Comparison of ENCODE assay signal across 27 cellular contexts in the genomic region with DNA sequence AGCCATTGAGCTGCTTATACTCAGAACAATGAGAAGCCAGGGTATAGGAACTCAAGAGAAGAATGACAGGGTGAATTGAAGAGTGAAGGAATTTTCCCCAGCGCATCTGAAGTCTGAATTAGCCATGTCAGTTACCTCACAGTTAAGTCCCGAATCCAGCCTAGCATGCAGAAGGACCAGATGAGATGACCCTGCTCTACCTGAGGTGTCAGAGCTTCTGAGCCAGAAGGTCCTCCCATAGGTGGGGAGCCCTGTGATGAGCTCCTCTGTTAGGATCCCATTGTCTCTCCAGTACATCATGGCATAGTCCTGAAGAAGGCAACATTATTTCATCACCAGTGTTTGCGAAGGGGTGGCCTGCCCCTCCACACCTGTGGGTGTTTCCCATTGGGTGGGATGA.
"Had no signal": no experiment of that assay in that cellular context is flagged by ENCODE, and none has a peak within 500 bp of the region (broad histone marks: within the 10 kb centered on the region; RNA-seq: fewer than 3 reads in every experiment).

No MANE protein-coding gene starts in this region.

- DNase-seq: activated B cell treated with CpG ODN at 0.5 μM for 24 hours; activated CD4-positive, alpha-beta memory T cell treated with anti-CD3 and anti-CD28 coated beads for 36 hours; activated CD4-positive, alpha-beta T cell treated with anti-CD3 and anti-CD28 coated beads for 1 hour; activated CD4-positive, alpha-beta T cell treated with anti-CD3 and anti-CD28 coated beads, Interleukin-2, amount 10 ng/mL, durations not matched to agents 24 days and 14 days; activated CD8-positive, alpha-beta memory T cell treated with anti-CD3 and anti-CD28 coated beads for 24 hours; activated effector memory CD4-positive, alpha-beta T cell treated with anti-CD3 and anti-CD28 coated beads, Interleukin-2, amount 50 U/mL, for 16 hours; activated naive CD4-positive, alpha-beta T cell treated with Interleukin-2 at 50 U/mL for 16 hours; activated naive CD8-positive, alpha-beta T cell treated with anti-CD3 and anti-CD28 coated beads, Interleukin-2, amount 50 U/mL, for 24 hours; activated T-cell treated with anti-CD3 and anti-CD28 coated beads, Interleukin-2, amount 50 U/mL, for 4 hours; amniotic stem cell; brain microvascular endothelial cell; NCI-H1092; NCI-H1417; NCI-H1930; NCI-H345; NCI-H510A; NCI-H526 treated with DMSO at 0.1 percent for 48 hours; NCI-H82; Right ventricle myocardium superior; SJCRH30; SK-N-SH; T-helper 1 cell had no signal

- H3K36me3 Mint-ChIP-seq: activated CD4-positive, alpha-beta memory T cell treated with anti-CD3 and anti-CD28 coated beads for 36 hours; activated naive CD4-positive, alpha-beta T cell treated with anti-CD3 and anti-CD28 coated beads, Interleukin-2, amount 50 U/mL, for 72 hours had no signal

- H3K27ac ChIP-seq: brain microvascular endothelial cell, cardiac muscle cell, KMS-11, RWPE1, SJCRH30 had no signal

- H3K4me1 Mint-ChIP-seq: activated B cell treated with CpG ODN at 0.5 μM for 24 hours had no signal

- H3K4me2 ChIP-seq: KMS-11, SK-N-SH had no signal

- H3K9me3 Mint-ChIP-seq: activated B cell treated with CpG ODN at 0.5 μM for 24 hours; activated CD4-positive, alpha-beta memory T cell treated with anti-CD3 and anti-CD28 coated beads for 36 hours; activated naive CD4-positive, alpha-beta T cell treated with anti-CD3 and anti-CD28 coated beads, Interleukin-2, amount 50 U/mL, for 72 hours; activated naive CD8-positive, alpha-beta T cell treated with anti-CD3 and anti-CD28 coated beads, Interleukin-2, amount 50 U/mL, for 24 hours; activated T-cell treated with anti-CD3 and anti-CD28 coated beads, Interleukin-2, amount 50 U/mL, for 4 hours had no signal

- ATAC-seq: activated naive CD4-positive, alpha-beta T cell treated with anti-CD3 and anti-CD28 coated beads, Interleukin-2, amount 50 U/mL, for 72 hours; activated naive CD8-positive, alpha-beta T cell treated with anti-CD3 and anti-CD28 coated beads, Interleukin-2, amount 50 U/mL, for 24 hours; activated T-cell treated with anti-CD3 and anti-CD28 coated beads, Interleukin-2, amount 50 U/mL, for 4 hours; Panc1 had no signal

- H3K27ac Mint-ChIP-seq: activated B cell treated with CpG ODN at 0.5 μM for 24 hours; activated CD4-positive, alpha-beta memory T cell treated with anti-CD3 and anti-CD28 coated beads for 36 hours; activated CD4-positive, alpha-beta T cell treated with anti-CD3 and anti-CD28 coated beads, Interleukin-2, amount 10 ng/mL, durations not matched to agents 24 days and 14 days; activated naive CD4-positive, alpha-beta T cell treated with anti-CD3 and anti-CD28 coated beads, Interleukin-2, amount 50 U/mL, for 72 hours; activated naive CD8-positive, alpha-beta T cell treated with anti-CD3 and anti-CD28 coated beads, Interleukin-2, amount 50 U/mL, for 24 hours had no signal

- H3K4me3 Mint-ChIP-seq: activated B cell treated with CpG ODN at 0.5 μM for 24 hours; activated CD4-positive, alpha-beta memory T cell treated with anti-CD3 and anti-CD28 coated beads for 36 hours; activated CD4-positive, alpha-beta T cell treated with anti-CD3 and anti-CD28 coated beads, Interleukin-2, amount 10 ng/mL, durations not matched to agents 24 days and 14 days; activated naive CD8-positive, alpha-beta T cell treated with anti-CD3 and anti-CD28 coated beads, Interleukin-2, amount 50 U/mL, for 24 hours; activated T-cell treated with anti-CD3 and anti-CD28 coated beads, Interleukin-2, amount 50 U/mL, for 4 hours had no signal

- H3K36me3 ChIP-seq: brain microvascular endothelial cell, cardiac muscle cell, SJCRH30 had no signal

- H3K9ac ChIP-seq: KMS-11, SK-N-SH had no signal

- H3K27me3 Mint-ChIP-seq: activated B cell treated with CpG ODN at 0.5 μM for 24 hours; activated naive CD8-positive, alpha-beta T cell treated with anti-CD3 and anti-CD28 coated beads, Interleukin-2, amount 50 U/mL, for 24 hours had no signal

- H3K4me3 ChIP-seq: cardiac muscle cell, SJCRH30 had no signal

- H3K27me3 ChIP-seq: brain microvascular endothelial cell, cardiac muscle cell had no signal

- H3K9me3 ChIP-seq: SJCRH30, SK-N-SH had no signal
